11 cellular contexts compared by ENCODE assay signal in the genomic region with DNA sequence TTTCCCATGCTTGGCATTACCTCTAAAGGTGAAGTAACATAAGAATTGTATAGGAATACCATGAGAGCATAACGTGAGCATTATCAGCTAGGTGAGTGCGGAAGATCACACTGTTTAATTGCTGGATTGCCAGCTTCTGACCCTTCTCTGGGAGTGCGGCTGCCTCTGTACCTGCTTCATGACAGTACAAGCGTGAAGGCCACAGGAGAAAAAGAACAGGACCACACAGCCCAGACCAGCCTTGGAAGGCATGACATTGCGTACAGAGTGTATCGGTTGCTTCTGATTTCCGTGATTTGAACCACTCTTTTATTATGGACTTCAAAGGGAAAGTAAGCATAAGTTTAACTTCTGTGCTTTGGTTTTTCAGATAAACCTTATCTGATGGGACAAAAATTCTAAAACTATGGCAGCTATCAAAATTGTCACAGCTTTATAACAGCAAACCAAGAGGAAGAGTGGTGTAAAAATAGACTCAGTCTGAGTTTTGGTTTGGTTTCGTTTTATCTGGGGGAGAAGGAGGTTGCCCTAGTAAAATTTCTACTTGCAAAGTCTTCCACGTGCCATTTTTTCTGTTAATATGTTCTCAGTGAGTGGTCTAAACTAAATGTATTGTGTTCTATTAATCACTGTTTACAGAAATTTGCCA.
DNase-seq lines count a peak whose midpoint lies in the region; ATAC-seq, FAIRE-seq and TF ChIP-seq lines count a peak whose summit lies in the region.
"Had no signal": no experiment of that assay in that cellular context is flagged by ENCODE, and none has a peak within 500 bp of the region (broad histone marks: within the 10 kb centered on the region; RNA-seq: fewer than 3 reads in every experiment).

No MANE protein-coding gene starts in this region.

- POLR2A ChIA-PET in activated CD4-positive, alpha-beta memory T cell treated with anti-CD3 and anti-CD28 coated beads for 36 hours (lab: Charles Lee), result no interaction called here

- H3K4me1 Mint-ChIP-seq in activated CD4-positive, alpha-beta memory T cell treated with anti-CD3 and anti-CD28 coated beads for 36 hours (ENCODE audit: low read depth), result peaks cover 26% of the 10 kb centered on the region
- H3K4me1 Mint-ChIP-seq in naive B cell, result peaks cover 39 to 68% (median 65%) of the 10 kb centered on the region in 3 donors

- no peaks in the 10 kb centered on the region for H3K9me3 Mint-ChIP-seq in activated CD4-positive, alpha-beta memory T cell treated with anti-CD3 and anti-CD28 coated beads for 36 hours
- peaks cover 0 to 2% (median 0%) of the 10 kb centered on the region in 7 donors for H3K9me3 Mint-ChIP-seq in naive B cell

- H3K27me3 ChIP-seq in dorsolateral prefrontal cortex, result no peaks in the 10 kb centered on the region
- H3K27me3 ChIP-seq: SJSA1 had no signal

- peak overlapping the region in 8 of 59 donors; percentile 0 to 24 (median 6) for H3K4me3 ChIP-seq in dorsolateral prefrontal cortex
- H3K4me3 ChIP-seq: SJSA1 had no signal

- no peak overlapping the region for H3K27ac Mint-ChIP-seq in activated CD4-positive, alpha-beta memory T cell treated with anti-CD3 and anti-CD28 coated beads for 36 hours
- H3K27ac Mint-ChIP-seq in naive B cell, result peak overlapping the region in 5 of 6 donors; percentile 33 to 84 (median 65)

- CTCF ChIA-PET in activated CD4-positive, alpha-beta memory T cell treated with anti-CD3 and anti-CD28 coated beads for 36 hours (lab: Charles Lee), result interaction anchor here (1.7 kb wide), 1 partner anchor 124 kb away, joined by 5 read pairs; no protein-coding TSS in a partner anchor

- TF ChIP-seq CTCF in dorsolateral prefrontal cortex (IDR thresholded peaks at IDR 0.05 in 54 of 56, conservative IDR thresholded peaks at IDR 0.05 in 2 of 56; ENCODE audit: low read depth in 1 of 56, partially characterized antibody in 56 of 56), result no peak

- H3K27ac ChIP-seq in dorsolateral prefrontal cortex, result peak overlapping the region in 3 of 59 donors; percentile 4 to 22 (median 13)
- H3K27ac ChIP-seq: SJSA1 had no signal

- no peak for TF ChIP-seq POLR2A in GM12892 (IDR thresholded peaks at IDR 0.05; ENCODE audit: low read depth, low read length)

- intact Hi-C loops in activated CD4-positive, alpha-beta memory T cell treated with anti-CD3 and anti-CD28 coated beads for 36 hours (cut with micrococcal nuclease), result no loop called here
- intact Hi-C loops in dorsolateral prefrontal cortex (cut with DNase I), result no loop called here

- ATAC-seq in GM21723 (IDR thresholded peaks at IDR 0.05; ENCODE audit: unreplicated experiment) (peak; percentile 42), naive B cell (ENCODE audit: low read depth in 2 of 2) (no peak), GM18858 (IDR thresholded peaks at IDR 0.05; ENCODE audit: unreplicated experiment) (no peak)

- FAIRE-seq in GM12892 (lab: Jason Lieb, UNC), result peak; percentile 56

- H3K27me3 Mint-ChIP-seq in activated CD4-positive, alpha-beta memory T cell treated with anti-CD3 and anti-CD28 coated beads for 36 hours, result no peaks in the 10 kb centered on the region
- H3K27me3 Mint-ChIP-seq in naive B cell, result no peaks in the 10 kb centered on the region

- H3K36me3 Mint-ChIP-seq in activated CD4-positive, alpha-beta memory T cell treated with anti-CD3 and anti-CD28 coated beads for 36 hours, result peaks cover 22% of the 10 kb centered on the region
- H3K36me3 Mint-ChIP-seq in naive B cell, result peaks cover 0 to 12% of the 10 kb centered on the region in 2 donors

- H3K4me3 Mint-ChIP-seq in activated CD4-positive, alpha-beta memory T cell treated with anti-CD3 and anti-CD28 coated beads for 36 hours, result peak overlapping the region; percentile 4
- peak overlapping the region; percentile 66 to 89 (median 76) for H3K4me3 Mint-ChIP-seq in naive B cell

- DNase-seq in GM12892 (ENCODE audit: insufficient read length) (no peak), naive B cell (no peak), HCEC 1CT (no peak), dorsolateral prefrontal cortex (no peak), hippocampal formation (lab: John Stamatoyannopoulos, UW) (no peak)
- DNase-seq in activated CD4-positive, alpha-beta memory T cell treated with anti-CD3 and anti-CD28 coated beads for 36 hours, result no peak
- DNase-seq: activated gamma-delta T cell, H7 had no signal
